11 cellular contexts compared by ENCODE assay signal in the genomic region with DNA sequence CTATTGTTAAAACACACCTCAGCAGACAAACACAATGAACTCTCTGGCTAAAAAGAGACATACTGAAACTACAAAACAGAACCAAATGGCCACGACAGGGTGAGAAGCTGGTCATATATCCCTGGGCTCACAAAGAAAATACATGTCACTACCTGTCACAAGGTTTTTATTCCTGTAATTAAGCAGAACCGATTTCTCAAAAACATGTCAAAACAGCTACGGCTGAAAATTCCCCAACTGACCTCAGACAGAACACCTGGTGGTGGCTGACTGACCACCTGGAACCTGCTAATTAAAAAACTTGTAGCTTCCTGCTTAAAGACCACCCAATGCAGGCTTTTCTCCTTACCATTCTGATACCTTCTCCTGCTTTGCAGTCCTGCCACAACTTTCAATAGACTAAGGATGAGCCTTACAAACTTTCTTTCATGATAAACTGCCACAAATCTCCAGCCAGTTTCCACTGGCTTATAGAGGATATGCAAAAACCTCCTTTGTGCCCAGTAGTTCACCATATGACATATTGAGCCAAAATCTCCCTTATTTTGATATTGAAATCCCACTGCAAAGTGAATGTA.
DNase-seq lines count a peak whose midpoint lies in the region; ATAC-seq and TF ChIP-seq lines count a peak whose summit lies in the region.
"Had no signal": no experiment of that assay in that cellular context is flagged by ENCODE, and none has a peak within 500 bp of the region (broad histone marks: within the 10 kb centered on the region; RNA-seq: fewer than 3 reads in every experiment).

No MANE protein-coding gene starts in this region.

- no peaks in the 10 kb centered on the region for H3K36me3 Mint-ChIP-seq in endodermal cell (ENCODE audit: low read depth)

- no peak overlapping the region for H2AFZ ChIP-seq in trophoblast cell (ENCODE audit: insufficient read depth, low read length, poor library complexity)

- no peaks in the 10 kb centered on the region for H3K36me3 ChIP-seq in endodermal cell (ENCODE audit: control insufficient read depth, insufficient read depth, low read length)
- H3K36me3 ChIP-seq in lower lobe of right lung = no peaks in the 10 kb centered on the region
- H3K36me3 ChIP-seq in trophoblast cell (ENCODE audit: control insufficient read depth in 1 of 2, insufficient read depth in 2 of 2, low read length in 2 of 2) = no peaks in the 10 kb centered on the region

- H3K4me3 ChIP-seq in endodermal cell (ENCODE audit: low read length) (no peak overlapping the region), lower lobe of right lung (no peak overlapping the region), trophoblast cell (ENCODE audit: low read depth, low read length) (no peak overlapping the region)

- H2BK12ac ChIP-seq in trophoblast cell (ENCODE audit: low read length) = no peak overlapping the region

- no peak overlapping the region for H2BK5ac ChIP-seq in trophoblast cell (ENCODE audit: low read depth, low read length, poor library complexity)

- H3K9ac ChIP-seq in endodermal cell (ENCODE audit: extremely low read depth, low read length, poor library complexity, severe bottlenecking) = no peak overlapping the region
- no peak overlapping the region for H3K9ac ChIP-seq in trophoblast cell (ENCODE audit: low read length)

- no peaks in the 10 kb centered on the region for H3K79me1 ChIP-seq in trophoblast cell (ENCODE audit: low read length)

- H3K9me3 Mint-ChIP-seq in endodermal cell = no peaks in the 10 kb centered on the region

- peak overlapping the region; percentile 24 for H3K27ac Mint-ChIP-seq in endodermal cell

- H3K14ac ChIP-seq in trophoblast cell (ENCODE audit: low read length) = no peak overlapping the region

- 46 to 68% methylated on average over 2 to 3 of the region's 3 CpGs for WGBS in endodermal cell (ENCODE audit: insufficient coverage in 1 of 2, insufficient read length in 1 of 2), 2 experiments
- WGBS in trophoblast cell (ENCODE audit: extremely low coverage, insufficient coverage, insufficient read length) = no CpG with 5 or more reads among the region's 3 CpGs

- H3K27me3 ChIP-seq in endodermal cell (ENCODE audit: control insufficient read depth, insufficient read depth, low read length, poor library complexity, severe bottlenecking) (no peaks in the 10 kb centered on the region), lower lobe of right lung (ENCODE audit: low read depth) (no peaks in the 10 kb centered on the region), trophoblast cell (ENCODE audit: insufficient read depth, low read length) (no peaks in the 10 kb centered on the region)

- H3K27ac ChIP-seq in endodermal cell (ENCODE audit: low read depth, low read length) = no peak overlapping the region
- H3K27ac ChIP-seq in lower lobe of right lung = no peak overlapping the region
- H3K27ac ChIP-seq in trophoblast cell (ENCODE audit: low read depth, low read length) = no peak overlapping the region

- no peak overlapping the region for H3K4me2 ChIP-seq in trophoblast cell (ENCODE audit: low read length)

- no peaks in the 10 kb centered on the region for H3K4me1 ChIP-seq in endodermal cell (ENCODE audit: control insufficient read depth, insufficient read depth, low read length)
- H3K4me1 ChIP-seq in lower lobe of right lung = no peaks in the 10 kb centered on the region
- H3K4me1 ChIP-seq in trophoblast cell (ENCODE audit: control insufficient read depth in 1 of 2, insufficient read depth in 2 of 2, low read length in 2 of 2) = peaks cover 2 to 5% of the 10 kb centered on the region in 2 experiments

- peaks cover 9% of the 10 kb centered on the region for H3K4me1 Mint-ChIP-seq in endodermal cell
- H3K4me1 Mint-ChIP-seq: central memory CD8-positive, alpha-beta T cell had no signal

- H3K23ac ChIP-seq in trophoblast cell (ENCODE audit: low read length) = no peak overlapping the region

- DNase-seq in endodermal cell (no peak), lower lobe of right lung (no peak), HuH-7.5 (ENCODE audit: low spot score) (no peak), trophoblast cell (no peak)
- DNase-seq in stimulated activated naive CD4-positive, alpha-beta T cell (lab: John Stamatoyannopoulos, UW) = no peak
- DNase-seq: foreskin fibroblast, mesenchymal stem cell had no signal

- H3K27me3 Mint-ChIP-seq in endodermal cell (ENCODE audit: insufficient read depth) = no peaks in the 10 kb centered on the region
- H3K27me3 Mint-ChIP-seq: central memory CD8-positive, alpha-beta T cell had no signal

- no peak overlapping the region for H2AK5ac ChIP-seq in trophoblast cell (ENCODE audit: low read length)

- no peaks in the 10 kb centered on the region for H3K9me3 ChIP-seq in endodermal cell (ENCODE audit: control insufficient read depth, low read length)
- H3K9me3 ChIP-seq in lower lobe of right lung = no peaks in the 10 kb centered on the region
- H3K9me3 ChIP-seq in trophoblast cell (ENCODE audit: insufficient read depth, low read depth, low read length) = no peaks in the 10 kb centered on the region

- H3K79me2 ChIP-seq in trophoblast cell (ENCODE audit: control insufficient read depth, insufficient read depth, low read length, poor library complexity) = no peaks in the 10 kb centered on the region

- ATAC-seq in GM18907 (IDR thresholded peaks at IDR 0.05; ENCODE audit: unreplicated experiment) (peak; percentile 95), GM21737 (IDR thresholded peaks at IDR 0.05; ENCODE audit: unreplicated experiment) (peak; percentile 88), HG03159 (IDR thresholded peaks at IDR 0.05; ENCODE audit: unreplicated experiment) (peak; percentile 94), lower lobe of right lung (no peak)

- intact Hi-C loops in lower lobe of right lung (cut with DNase I) = no loop called here

- TF ChIP-seq CTCF in endodermal cell (conservative IDR thresholded peaks at IDR 0.05) = no peak
- TF ChIP-seq CTCF in lower lobe of right lung (IDR thresholded peaks at IDR 0.05) = no peak

- no peak overlapping the region for H3K4me3 Mint-ChIP-seq in endodermal cell
- H3K4me3 Mint-ChIP-seq: central memory CD8-positive, alpha-beta T cell had no signal

- H2BK120ac ChIP-seq in trophoblast cell (ENCODE audit: insufficient read depth, low read length, poor library complexity) = no peak overlapping the region

- H4K91ac ChIP-seq in trophoblast cell (ENCODE audit: low read depth, low read length) = no peak overlapping the region

- H3K4ac ChIP-seq in trophoblast cell (ENCODE audit: low read depth, low read length) = no peak overlapping the region

- no peak overlapping the region for H4K8ac ChIP-seq in trophoblast cell (ENCODE audit: low read depth, low read length)

- H3K18ac ChIP-seq in trophoblast cell (ENCODE audit: low read length) = no peak overlapping the region

- H4K12ac ChIP-seq in trophoblast cell (ENCODE audit: low read depth, low read length) = no peak overlapping the region

Comparison
In these comparisons a context has a peak if more than half of its experiments do, and no peak if none do; other contexts are left out.
1. ATAC-seq: peak in GM18907 (single experiment), GM21737 (single experiment) and HG03159 (single experiment); none in lower lobe of right lung (0 of 2).